8 cellular contexts compared by ENCODE assay signal in the genomic region with DNA sequence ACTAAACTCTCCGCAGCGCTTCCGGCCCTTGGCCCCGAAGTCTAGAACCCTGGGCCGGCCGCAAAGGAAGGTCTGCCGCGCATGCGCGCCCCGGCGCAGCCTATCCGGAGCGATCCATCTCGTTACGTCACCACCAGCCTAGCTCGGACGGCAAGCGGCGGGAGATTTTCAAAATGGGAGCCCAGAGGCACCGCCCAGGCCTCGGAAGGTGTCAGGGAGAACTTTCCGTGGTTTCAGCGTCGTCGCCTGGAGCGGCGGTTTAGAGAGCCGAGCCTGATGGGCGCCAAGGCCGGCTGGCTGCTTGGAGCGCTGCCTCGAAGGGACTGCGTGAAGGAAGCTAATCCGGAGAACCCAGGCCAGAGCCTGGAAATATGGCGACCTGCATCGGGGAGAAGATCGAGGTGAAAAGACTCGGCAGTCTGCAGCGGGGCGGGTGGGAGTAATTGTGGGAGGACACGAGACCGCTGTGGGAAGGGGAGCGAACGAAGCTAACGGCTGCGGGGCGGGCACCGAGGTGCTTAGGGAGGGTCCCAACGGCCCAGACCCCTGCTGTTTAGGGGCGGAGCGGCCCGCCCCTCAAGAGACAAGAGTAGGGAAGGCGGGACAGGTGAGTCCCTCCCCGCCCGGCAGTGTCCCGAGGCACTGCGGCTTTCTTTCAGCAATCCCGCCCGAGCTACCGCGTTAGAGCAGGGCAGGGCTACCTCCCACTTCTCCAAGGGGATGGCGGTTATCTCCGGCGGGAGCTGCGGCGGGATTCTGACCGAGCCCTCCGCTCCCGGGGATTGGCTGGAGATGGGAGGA. TPM values are rescaled to one million over a fixed set of nuclear protein-coding genes. Genes with fewer than 3 reads are reported as not detected.
A peak's percentile ranks its signal among the peaks of the same experiment; 100 is the strongest.
DNase-seq lines count a peak whose midpoint lies in the region; ATAC-seq and TF ChIP-seq lines count a peak whose summit lies in the region.

A gene (plus strand): TSS at position 130 of the 801 bp plus-strand sequence. CDS start 242 bp downstream, at position 372.

- H3K4me2 ChIP-seq in PC-9: peak within 1 kb of the TSS; percentile 95

- H3K27me3 ChIP-seq in PC-9 (ENCODE audit: insufficient read depth, low read depth): no peaks in the 10 kb centered on the region

- POLR2A ChIA-PET in PC-9 (lab: Charles Lee; ENCODE audit: unreplicated experiment): interaction anchor here (0.6 to 1.0 kb wide), 6 partner anchors 9 to 1212 kb away, joined by 3 to 7 read pairs (median 4); a partner anchor contains a TSS

- BruUV-seq in PC-9 (replicated peaks; lab: Mats Ljungman, UMichigan): TSS peak; percentile 45

- intact Hi-C loops in PC-9 (cut with micrococcal nuclease; ENCODE audit: unreplicated experiment) (loop anchor here (1.0 to 10.0 kb wide), 5 partner anchors 24 to 256 kb away; a partner anchor contains a TSS), mucosa of descending colon (cut with DNase I, micrococcal nuclease) (no loop called here)

- H4K20me1 ChIP-seq in PC-9 (ENCODE audit: insufficient read depth): no peaks in the 10 kb centered on the region

- no peaks in the 10 kb centered on the region for H3K9me3 ChIP-seq in PC-9 (ENCODE audit: insufficient read depth, low read depth)
- no peaks in the 10 kb centered on the region for H3K9me3 ChIP-seq in mucosa of descending colon

- peaks cover 13% of the 10 kb centered on the region for H3K79me2 ChIP-seq in PC-9 (ENCODE audit: low read depth)

- H2AFZ ChIP-seq in PC-9: peak within 1 kb of the TSS; percentile 99

- peak within 1 kb of the TSS; percentile 73 for H3K27ac ChIP-seq in PC-9

- ATAC-seq in GM21723 (IDR thresholded peaks at IDR 0.05; ENCODE audit: unreplicated experiment) (peak; percentile 92), mucosa of descending colon (peak; percentile 96)

- in situ Hi-C loops in KBM-7 (cut with MboI; ENCODE audit: low pct_unique_long_range_greater_than_20kb, low sequenced_read_pairs): no loop called here

- H3F3A ChIP-seq in PC-9 (ENCODE audit: insufficient read depth, low read depth): peaks cover 5% of the 10 kb centered on the region; the same call in 1 of the 2 replicates

- H3K36me3 ChIP-seq in PC-9 (ENCODE audit: low read depth) (no peaks in the 10 kb centered on the region), mucosa of descending colon (ENCODE audit: low read depth) (no peaks in the 10 kb centered on the region)

- H3K4me1 ChIP-seq in PC-9 (replicated peaks; ENCODE audit: insufficient read depth) (peaks cover 15% of the 10 kb centered on the region; the same call in 1 of the 2 replicates), mucosa of descending colon (ENCODE audit: low read depth) (peaks cover 4% of the 10 kb centered on the region)

- no peaks in the 10 kb centered on the region for H3K9me2 ChIP-seq in PC-9 (ENCODE audit: insufficient read depth)

- CTCF ChIA-PET in PC-9 (lab: Charles Lee): interaction anchor here (0.6 kb wide), 1 partner anchor 86 kb away, joined by 3 read pairs; no protein-coding TSS in a partner anchor

- TF ChIP-seq CTCF in PC-9 (conservative IDR thresholded peaks at IDR 0.05) (no peak), epithelial cell of proximal tubule (conservative IDR thresholded peaks at IDR 0.05; ENCODE audit: low read depth, low read length) (no peak), mucosa of descending colon (IDR thresholded peaks at IDR 0.05) (no peak)

- DNase-seq in DMS53 treated with DMSO at 0.1 percent for 48 hours (lab: John Stamatoyannopoulos, UW; ENCODE audit: unreplicated experiment): peak; percentile 80
- DNase-seq in KBM-7: peak; percentile 97
- DNase-seq in PC-9: peak; percentile 73 to 93
- DNase-seq in activated T-cell treated with anti-CD3 and anti-CD28 coated beads for 48 hours (ENCODE audit: low read depth): peak; percentile 94
- peak; percentile 42 for DNase-seq in epithelial cell of proximal tubule (ENCODE audit: low read depth)
- peak; percentile 97 for DNase-seq in mucosa of descending colon
- peak; percentile 80 to 91 for DNase-seq in stimulated activated CD8-positive, alpha-beta memory T cell treated with anti-CD3 and anti-CD28 coated beads, Interleukin-4, amount 100 ng/mL, for 1 hour (ENCODE audit: low read depth in 2 of 2, low spot score in 1 of 2)

- H3K4me3 ChIP-seq in PC-9: peak within 1 kb of the TSS; percentile 83
- H3K4me3 ChIP-seq in epithelial cell of proximal tubule (ENCODE audit: low read depth, low read length): peak within 1 kb of the TSS; percentile 85
- peak within 1 kb of the TSS; percentile 70 for H3K4me3 ChIP-seq in mucosa of descending colon

RNA-seq across cellular contexts. Expression of the gene that starts here (rescaled TPM):
- total RNA-seq in PC-9 (2021) (23.3 and 25.7 TPM in 2 replicates), epithelial cell of proximal tubule (27.9 and 29.0 TPM in 2 replicates), mucosa of descending colon (1 to 10 TPM; 1.1 to 8.7 (median 4.7) TPM)

Comparison
In these comparisons a context has a peak if more than half of its experiments do, and no peak if none do; other contexts are left out.
1. Peak in every context shown above with its lines: DNase-seq, ATAC-seq, H3K4me3 ChIP-seq and H3K27ac ChIP-seq.
2. DNase-seq: peak in every context shown above with its lines; median percentile 97 in KBM-7; 97 in mucosa of descending colon; 94 in activated T-cell treated with anti-CD3 and anti-CD28 coated beads for 48 hours; 86 in stimulated activated CD8-positive, alpha-beta memory T cell treated with anti-CD3 and anti-CD28 coated beads, Interleukin-4, amount 100 ng/mL, for 1 hour; 83 in PC-9; 80 in DMS53 treated with DMSO at 0.1 percent for 48 hours; 42 in epithelial cell of proximal tubule.